Comparison of ENCODE assay signal across 17 cellular contexts in the genomic region with DNA sequence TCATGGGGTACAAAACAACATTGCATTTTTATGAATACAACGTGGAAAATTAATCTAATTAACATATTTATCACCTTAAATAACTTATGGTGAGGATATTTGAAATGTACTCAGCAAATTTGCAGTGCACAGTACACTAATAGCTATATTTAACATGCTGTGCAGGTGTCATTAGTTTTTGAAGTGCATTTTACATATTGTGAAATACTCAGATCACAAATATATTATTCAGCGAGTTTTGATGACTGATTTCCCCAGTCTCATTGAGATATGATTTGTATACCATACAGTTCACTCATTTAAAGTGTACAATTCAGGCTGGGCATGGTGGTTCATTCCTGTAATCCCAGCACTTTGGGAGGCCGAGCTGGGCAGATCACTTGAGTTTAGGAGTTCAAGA. TPM values are rescaled to one million over a fixed set of nuclear protein-coding genes. Genes with fewer than 3 reads are reported as not detected.
DNase-seq lines count a peak whose midpoint lies in the region; ATAC-seq, FAIRE-seq and TF ChIP-seq lines count a peak whose summit lies in the region.
"Had no signal": no experiment of that assay in that cellular context is flagged by ENCODE, and none has a peak within 500 bp of the region (broad histone marks: within the 10 kb centered on the region; RNA-seq: fewer than 3 reads in every experiment).

No MANE protein-coding gene starts in this region.

- 65% methylated on average over 3 of the region's 3 CpGs for WGBS in K562 (ENCODE audit: insufficient coverage, low coverage, missing lambda C conversion rate)

- no peaks in the 10 kb centered on the region for H3K9me1 ChIP-seq in K562 (ENCODE audit: control insufficient read depth, insufficient read depth, low read length)

- no peaks in the 10 kb centered on the region for H3K79me2 ChIP-seq in K562 (ENCODE audit: control insufficient read depth, insufficient read depth, low read length)

- no peak overlapping the region for H3K4me3 ChIP-seq in A673 (ENCODE audit: low read depth, low read length, poor library complexity, severe bottlenecking)
- H3K4me3 ChIP-seq in BLaER1, result no peak overlapping the region
- no peak overlapping the region for H3K4me3 ChIP-seq in K562
- H3K4me3 ChIP-seq: BLaER1 treated with 17β-estradiol and CSF1 and Interleukin-3, amounts not matched to agents 10 nM and 100 nM; GM12878 had no signal

- FAIRE-seq in H54 (lab: Jason Lieb, UNC), result peak; percentile 15
- FAIRE-seq in K562 (lab: Jason Lieb, UNC), result no peak
- FAIRE-seq: GM12878, H1 had no signal

- H3K9me3 ChIP-seq in A673 (ENCODE audit: low read depth, low read length, poor library complexity, severe bottlenecking) (no peaks in the 10 kb centered on the region), BLaER1 (no peaks in the 10 kb centered on the region), K562 (replicated peaks; ENCODE audit: control insufficient read depth, insufficient read depth, low read depth, low read length) (no peaks in the 10 kb centered on the region)
- H3K9me3 ChIP-seq: BLaER1 treated with 17β-estradiol and CSF1 and Interleukin-3, amounts not matched to agents 10 nM and 100 nM had no signal

- TF ChIP-seq POLR2A in H54 (IDR thresholded peaks at IDR 0.05; ENCODE audit: low read depth, low read length) (no peak), K562 (conservative IDR thresholded peaks at IDR 0.05) (no peak)

- H3K27ac ChIP-seq in A673 (ENCODE audit: low read depth, low read length, poor library complexity, severe bottlenecking) (peak overlapping the region; percentile 81), BLaER1 (no peak overlapping the region), K562 (ENCODE audit: extremely low read depth, low read depth, low read length) (no peak overlapping the region)
- H3K27ac ChIP-seq: BLaER1 treated with 17β-estradiol and CSF1 and Interleukin-3, amounts not matched to agents 10 nM and 100 nM had no signal

- H3K4me1 ChIP-seq in A673 (ENCODE audit: insufficient read depth, low read length, poor library complexity, severe bottlenecking) (peaks cover 40% of the 10 kb centered on the region), BLaER1 (peaks cover 14% of the 10 kb centered on the region), K562 (replicated peaks in 1 of 2; ENCODE audit: control insufficient read depth in 2 of 2, insufficient read depth in 2 of 2, low read length in 2 of 2) (peaks cover 5 to 6% of the 10 kb centered on the region in 2 experiments; a peak in 2 of 5 replicates)

- H3K27me3 ChIP-seq in A673 (replicated peaks; ENCODE audit: insufficient read depth, low read depth, low read length, poor library complexity) (no peaks in the 10 kb centered on the region), BLaER1 (no peaks in the 10 kb centered on the region), K562 (ENCODE audit: control insufficient read depth in 2 of 2, insufficient read depth in 2 of 2, low read length in 2 of 2) (no peaks in the 10 kb centered on the region)
- H3K27me3 ChIP-seq: BLaER1 treated with 17β-estradiol and CSF1 and Interleukin-3, amounts not matched to agents 10 nM and 100 nM had no signal

- peak overlapping the region; percentile 4; the same call in 1 of the 2 replicates for H3K4me2 ChIP-seq in BLaER1
- H3K4me2 ChIP-seq in K562 (ENCODE audit: insufficient read depth, low read length), result no peak overlapping the region

- H3K36me3 ChIP-seq in A673 (ENCODE audit: insufficient read depth, low read length, poor library complexity, severe bottlenecking), result no peaks in the 10 kb centered on the region
- H3K36me3 ChIP-seq in BLaER1, result no peaks in the 10 kb centered on the region
- peaks cover 14% of the 10 kb centered on the region; the same call in 1 of the 3 replicates for H3K36me3 ChIP-seq in K562 (ENCODE audit: control insufficient read depth, insufficient read depth, low read length)
- H3K36me3 ChIP-seq: BLaER1 treated with 17β-estradiol and CSF1 and Interleukin-3, amounts not matched to agents 10 nM and 100 nM had no signal

- no peak for TF ChIP-seq RAD21 in K562 (CRISPR knock-in tag; conservative IDR thresholded peaks at IDR 0.05 in 1 of 2, IDR thresholded peaks at IDR 0.05 in 1 of 2)

- H4K20me1 ChIP-seq in BLaER1, result no peaks in the 10 kb centered on the region
- H4K20me1 ChIP-seq in K562 (replicated peaks; ENCODE audit: control insufficient read depth, insufficient read depth, low read length), result no peaks in the 10 kb centered on the region
- H4K20me1 ChIP-seq: BLaER1 treated with 17β-estradiol and CSF1 and Interleukin-3, amounts not matched to agents 10 nM and 100 nM had no signal

- BruUV-seq in A673 (replicated peaks; lab: Mats Ljungman, UMichigan), result no TSS peak
- no TSS peak for BruUV-seq in K562 (replicated peaks; lab: Mats Ljungman, UMichigan)

- POLR2A ChIA-PET in A673 (lab: Charles Lee; ENCODE audit: low non-redundant PET) (interaction anchor here (0.6 kb wide), 2 partner anchors 8 to 12 kb away, joined by 3 read pairs; no protein-coding TSS in a partner anchor), K562 (lab: Yijun Ruan, JAX) (interaction anchor here (0.9 to 1.5 kb wide), 3 partner anchors 9 to 18 kb away, joined by 3 to 4 read pairs (median 4); no protein-coding TSS in a partner anchor)

- CTCF ChIA-PET in A673 (lab: Charles Lee), result no interaction called here
- CTCF ChIA-PET in K562 (lab: Yijun Ruan, JAX; ENCODE audit: low intra/inter-chr PET ratio), result no interaction called here

- TF ChIP-seq EP300 in K562 (IDR thresholded peaks at IDR 0.05; ENCODE audit: low read length), result no peak

- no peak for TF ChIP-seq CTCF in A673 (conservative IDR thresholded peaks at IDR 0.05; ENCODE audit: low read depth, low read length)
- no peak for TF ChIP-seq CTCF in K562 (IDR thresholded peaks at IDR 0.05 in 2 of 3, conservative IDR thresholded peaks at IDR 0.05 in 1 of 3; ENCODE audit: insufficient read depth in 2 of 3, low read depth in 1 of 3, low read length in 3 of 3)

- H3K9ac ChIP-seq in BLaER1 (no peak overlapping the region), K562 (ENCODE audit: insufficient read depth in 1 of 2, low read depth in 2 of 2, low read length in 2 of 2) (no peak overlapping the region)
- H3K9ac ChIP-seq: BLaER1 treated with 17β-estradiol and CSF1 and Interleukin-3, amounts not matched to agents 10 nM and 100 nM had no signal

- H2AFZ ChIP-seq in K562 (ENCODE audit: low read depth, low read length), result no peak overlapping the region

- DNase-seq in A673 (ENCODE audit: low spot score) (no peak), H54 (ENCODE audit: insufficient read length, low spot score) (no peak), K562 (ENCODE audit: extremely low read depth in 1 of 4, low spot score in 3 of 4) (no peak), DMS79 (lab: John Stamatoyannopoulos, UW) (no peak), COLO668 (lab: John Stamatoyannopoulos, UW; ENCODE audit: unreplicated experiment) (no peak)
- DNase-seq: CD4-positive, alpha-beta T cell; CD8-positive, alpha-beta memory T cell; COR-L47; DMS153; EL; GDM1; H9 had no signal

- intact Hi-C loops in A673 (cut with micrococcal nuclease; ENCODE audit: unreplicated experiment) (no loop called here), K562 (cut with micrococcal nuclease) (no loop called here)

- ATAC-seq in K562, result no peak
- ATAC-seq: GM12878, HCT116 had no signal

- in situ Hi-C loops in K562 (cut with MboI), result no loop called here

TF ChIP-seq in K562, 482 proteins besides CTCF, POLR2A, EP300 and RAD21:
- TF ChIP-seq CEBPB (tag; IDR thresholded peaks at IDR 0.05), result peak; percentile 54
- TF ChIP-seq SIN3B (IDR thresholded peaks at IDR 0.05; ENCODE audit: low read depth), result no peak
- TF ChIP-seq CEBPG (CRISPR knock-in tag; IDR thresholded peaks at IDR 0.05), result no peak
- TF ChIP-seq CEBPG (tag; conservative IDR thresholded peaks at IDR 0.05 in 1 of 2, IDR thresholded peaks at IDR 0.05 in 1 of 2), result peak in 1 of 2 experiments; percentile 35; a peak in 2 of 4 replicates
- TF ChIP-seq NCOR1 (IDR thresholded peaks at IDR 0.05), result no peak
- TF ChIP-seq ZNF175 (CRISPR knock-in tag; IDR thresholded peaks at IDR 0.05; ENCODE audit: low read depth), result 0 out of 2 replicates have a peak, but pooled peaks have one; percentile 38

RNA-seq across cellular contexts. Expression of gene TET1, which starts 59.5 kb away (rescaled TPM):
- total RNA-seq in A673 (2021) (15.2 and 17.4 TPM in 2 replicates), K562 (2014; rRNA removed) (9.2 and 11.9 TPM in 2 replicates), K562 (2014; rRNA removed; fragmentation: Illumina TruSeq; extraction: Trizol) (21.0 and 22.2 TPM in 2 replicates), K562 (2015; rRNA removed; fragmentation: Illumina TruSeq; extraction: Trizol) (18.0 and 18.7 TPM in 2 replicates), K562 (2021) (20.6 and 21.3 TPM in 2 replicates)
- 44.0 and 102 TPM in 2 replicates for total RNA-seq in K562 (2011; cell fraction: chromatin; rRNA removed; ENCODE audit: low replicate concordance)
- 30.5 and 40.3 TPM in 2 replicates for total RNA-seq in K562 (2011; cell fraction: nucleolus; rRNA removed)
- total RNA-seq in K562 (2011; cell fraction: nucleoplasm; rRNA removed), result 50.2 and 57.9 TPM in 2 replicates
- polyA plus RNA-seq in K562 (2011; rRNA removed) (11.6 and 18.9 TPM in 2 replicates), K562 (2014; fragmentation: Illumina TruSeq; extraction: Trizol) (12.6 and 16.8 TPM in 2 replicates), K562 (2014; fragmentation: Nextera tagmentation; extraction: Ambion mirVana) (1 to 10 TPM; 2.6 to 3.6 TPM), K562 (2014; rRNA removed) (5.4 and 5.9 TPM in 2 replicates)
- polyA plus RNA-seq in K562 (2011; cell fraction: cytosol; rRNA removed), result 4.0 and 9.4 TPM in 2 replicates
- 10.7 and 16.7 TPM in 2 replicates for polyA plus RNA-seq in K562 (2011; cell fraction: nucleus; rRNA removed)
- 6.8 and 8.1 TPM in 2 replicates for polyA plus RNA-seq in K562 (2012)
- 45.0 and 86.3 TPM in 2 replicates for polyA minus RNA-seq in K562 (2011; rRNA and poly(A)+ RNA removed)
- 25.9 and 31.1 TPM in 2 replicates for polyA minus RNA-seq in K562 (2011; cell fraction: cytosol; rRNA and poly(A)+ RNA removed)
- 18.4 and 50.4 TPM in 2 replicates for polyA minus RNA-seq in K562 (2011; cell fraction: nucleus; rRNA and poly(A)+ RNA removed)
